ENCODE assay signal across 25 cellular contexts in genomic region chr22:49582171-49582570, GRCh38.
DNase-seq lines count a peak whose midpoint lies in the region; ATAC-seq, FAIRE-seq and TF ChIP-seq lines count a peak whose summit lies in the region.
"Had no signal": no experiment of that assay in that cellular context is flagged by ENCODE, and none has a peak within 500 bp of the region (broad histone marks: within the 10 kb centered on the region; RNA-seq: fewer than 3 reads in every experiment).

No MANE protein-coding gene starts in this region.

- H3K9me2 ChIP-seq in neural cell (ENCODE audit: insufficient read depth, low read length): no peaks in the 10 kb centered on the region

- TF ChIP-seq EP300 in HepG2 (IDR thresholded peaks at IDR 0.05; ENCODE audit: low read depth in 2 of 2, low read length in 2 of 2) (no peak), HepG2 (CRISPR knock-in tag; IDR thresholded peaks at IDR 0.05; ENCODE audit: borderline replicate concordance) (no peak), neural cell (conservative IDR thresholded peaks at IDR 0.05; ENCODE audit: poor library complexity, severe bottlenecking) (no peak)

- intact Hi-C loops in HepG2 (cut with micrococcal nuclease; ENCODE audit: unreplicated experiment) (no loop called here), right lobe of liver (cut with DNase I) (no loop called here)

- no peaks in the 10 kb centered on the region for H3K36me3 Mint-ChIP-seq in WTC11

- H3K27me3 Mint-ChIP-seq in WTC11 (ENCODE audit: low read depth): no peaks in the 10 kb centered on the region

- H3K27ac ChIP-seq in HepG2 (ENCODE audit: extremely low read length, insufficient read depth, low read length) (no peak overlapping the region), right lobe of liver (no peak overlapping the region), neural cell (ENCODE audit: low read length) (peak overlapping the region; percentile 55)
- H3K27ac ChIP-seq: gastrocnemius medialis, HL-60, SJCRH30, suprapubic skin had no signal

- no peak for FAIRE-seq in HepG2 (lab: Jason Lieb, UNC)

- peaks cover 3% of the 10 kb centered on the region; the same call in 1 of the 2 replicates for H3K4me1 Mint-ChIP-seq in WTC11
- H3K4me1 Mint-ChIP-seq: CD14-positive monocyte had no signal

- H3K79me2 ChIP-seq in HepG2 (ENCODE audit: insufficient read depth, low read length) (no peaks in the 10 kb centered on the region), neural cell (replicated peaks; ENCODE audit: insufficient read depth, low read length) (no peaks in the 10 kb centered on the region)

- no peak for TF ChIP-seq RAD21 in HepG2 (CRISPR knock-in tag; IDR thresholded peaks at IDR 0.05)
- no peak for TF ChIP-seq RAD21 in neural cell (conservative IDR thresholded peaks at IDR 0.05)

- CTCF ChIA-PET in HepG2 (lab: Yijun Ruan, JAX; ENCODE audit: low intra/inter-chr PET ratio, low total read pairs) (no interaction called here), WTC11 (lab: Charles Lee) (no interaction called here)

- no peak overlapping the region for H3K4me3 Mint-ChIP-seq in WTC11
- H3K4me3 Mint-ChIP-seq: CD14-positive monocyte had no signal

- no peak overlapping the region for H3K27ac Mint-ChIP-seq in WTC11

- H3K4me1 ChIP-seq in HepG2 (ENCODE audit: insufficient read depth, low read length): no peaks in the 10 kb centered on the region
- H3K4me1 ChIP-seq in right lobe of liver: no peaks in the 10 kb centered on the region
- H3K4me1 ChIP-seq: gastrocnemius medialis, SJCRH30, suprapubic skin had no signal

- no peaks in the 10 kb centered on the region for H4K20me1 ChIP-seq in HepG2 (ENCODE audit: insufficient read depth, low read length)
- H4K20me1 ChIP-seq in neural cell (ENCODE audit: insufficient read depth): no peaks in the 10 kb centered on the region

- in situ Hi-C loops in HepG2 (cut with HindIII; ENCODE audit: extremely low pct_ligation_motif_present, low pct_unique_long_range_greater_than_20kb): no loop called here

- ATAC-seq in HepG2 (no peak), right lobe of liver (no peak), WTC11 (no peak), HG02884 (IDR thresholded peaks at IDR 0.05; ENCODE audit: unreplicated experiment) (no peak), HG03045 (IDR thresholded peaks at IDR 0.05; ENCODE audit: unreplicated experiment) (no peak)
- ATAC-seq: gastrocnemius medialis, left cardiac atrium, mucosa of descending colon, Panc1 had no signal

- BruUV-seq in HepG2 (replicated peaks; lab: Mats Ljungman, UMichigan): no TSS peak

- H3K36me3 ChIP-seq in HepG2 (replicated peaks in 1 of 2; ENCODE audit: control insufficient read depth in 1 of 2, insufficient read depth in 2 of 2, low read length in 2 of 2) (no peaks in the 10 kb centered on the region), right lobe of liver (no peaks in the 10 kb centered on the region), neural cell (ENCODE audit: insufficient read depth, low read length) (no peaks in the 10 kb centered on the region)
- H3K36me3 ChIP-seq: gastrocnemius medialis, SJCRH30, suprapubic skin had no signal

- no peaks in the 10 kb centered on the region for H3K9me3 Mint-ChIP-seq in WTC11

- H3K27me3 ChIP-seq in HepG2 (ENCODE audit: control insufficient read depth in 1 of 2, insufficient read depth in 2 of 2, low read length in 2 of 2): peaks cover 2 to 44% of the 10 kb centered on the region in 2 experiments; a peak in 4 of 5 replicates
- H3K27me3 ChIP-seq in right lobe of liver: no peaks in the 10 kb centered on the region
- H3K27me3 ChIP-seq in neural cell (ENCODE audit: insufficient read depth, low read depth, low read length): no peaks in the 10 kb centered on the region
- H3K27me3 ChIP-seq: gastrocnemius medialis, suprapubic skin had no signal

- no peak for TF ChIP-seq POLR2A in HepG2 (IDR thresholded peaks at IDR 0.05; ENCODE audit: insufficient read depth in 1 of 2, low read depth in 2 of 2, low read length in 2 of 2)
- no peak for TF ChIP-seq POLR2A in right lobe of liver (IDR thresholded peaks at IDR 0.05)

- DNase-seq in HepG2 (ENCODE audit: low spot score): no peak
- DNase-seq in right lobe of liver: no peak
- peak; percentile 94 for DNase-seq in epidermal melanocyte (ENCODE audit: insufficient read length, low spot score)
- no peak for DNase-seq in DMS153 (lab: John Stamatoyannopoulos, UW)
- DNase-seq in WTC11 (ENCODE audit: low spot score): no peak
- DNase-seq: ACHN; activated naive CD4-positive, alpha-beta T cell; activated T-cell treated with anti-CD3 and anti-CD28 coated beads, Interleukin-2, amount 50 U/mL, for 1 hour; gastrocnemius medialis; GDM1; left cardiac atrium; mucosa of descending colon; NCI-H1417 treated with DMSO at 0.1 percent for 48 hours; NCI-H226; NK-92 treated with Interleukin-12 subunit alpha and Interleukin-12 subunit beta, amount 100 ng/mL, for 24 hours; SJCRH30; stimulated activated CD4-positive, alpha-beta T cell treated with anti-CD3 and anti-CD28 coated beads, Interleukin-12 subunit alpha, Interleukin-12 subunit beta, amount 100 ng/mL, for 4 hours; T-helper 2 cell had no signal

- H2AFZ ChIP-seq in HepG2 (ENCODE audit: low read length) (no peak overlapping the region), neural cell (ENCODE audit: low read depth, low read length) (no peak overlapping the region)

- H3K9ac ChIP-seq in HepG2 (ENCODE audit: insufficient read depth, low read depth, low read length) (no peak overlapping the region), neural cell (ENCODE audit: low read length) (no peak overlapping the region)

- H3K4me2 ChIP-seq in HepG2 (ENCODE audit: low read depth, low read length): no peak overlapping the region
- H3K4me2 ChIP-seq in neural cell (ENCODE audit: low read length): no peak overlapping the region

- WGBS in HepG2 (ENCODE audit: low lambda C conversion rate): 3% methylated on average over 3 of the region's 4 CpGs
- WGBS in right lobe of liver (ENCODE audit: insufficient coverage, low coverage, low lambda C conversion rate, missing lambda C conversion rate): 41% methylated on average over 3 of the region's 4 CpGs

- no peak overlapping the region for H3K4me3 ChIP-seq in HepG2 (replicated peaks in 1 of 3; ENCODE audit: insufficient read depth in 1 of 3, low read depth in 2 of 3, low read length in 3 of 3)
- H3K4me3 ChIP-seq in right lobe of liver: no peak overlapping the region
- H3K4me3 ChIP-seq in neural cell (ENCODE audit: low read length): peak overlapping the region; percentile 17
- H3K4me3 ChIP-seq: gastrocnemius medialis, mucosa of descending colon, SJCRH30, suprapubic skin had no signal

- TF ChIP-seq CTCF in HepG2 (CRISPR knock-in tag; IDR thresholded peaks at IDR 0.05): no peak
- TF ChIP-seq CTCF in right lobe of liver (IDR thresholded peaks at IDR 0.05): no peak
- no peak for TF ChIP-seq CTCF in neural cell (IDR thresholded peaks at IDR 0.05; ENCODE audit: poor library complexity, severe bottlenecking)
- TF ChIP-seq CTCF in WTC11 (IDR thresholded peaks at IDR 0.05): no peak

- no peaks in the 10 kb centered on the region for H3F3A ChIP-seq in neural cell (ENCODE audit: insufficient read depth, low read length, poor library complexity, severe bottlenecking)

- H3K9me3 ChIP-seq in HepG2 (ENCODE audit: low read length): peaks cover 10% of the 10 kb centered on the region
- H3K9me3 ChIP-seq in right lobe of liver: peaks cover 0 to 4% (median 0%) of the 10 kb centered on the region in 4 donors
- no peaks in the 10 kb centered on the region for H3K9me3 ChIP-seq in neural cell (ENCODE audit: low read length)
- H3K9me3 ChIP-seq: gastrocnemius medialis, SJCRH30 had no signal

- POLR2A ChIA-PET in HepG2 (lab: Yijun Ruan, JAX) (no interaction called here), WTC11 (lab: Charles Lee) (no interaction called here)

TF ChIP-seq in HepG2, 621 proteins besides CTCF, POLR2A, EP300 and RAD21:
- TF ChIP-seq CREBL2 (CRISPR knock-in tag; IDR thresholded peaks at IDR 0.05; ENCODE audit: borderline replicate concordance): no peak
- no peak for TF ChIP-seq GTF3A (CRISPR knock-in tag; conservative IDR thresholded peaks at IDR 0.05)
- TF ChIP-seq RFX1 (IDR thresholded peaks at IDR 0.05): peak; percentile 22; the same call in 1 of the 2 replicates
- TF ChIP-seq STAG1 (CRISPR knock-in tag; IDR thresholded peaks at IDR 0.05): no peak

TF ChIP-seq in neural cell, 6 proteins besides CTCF, POLR2A, EP300 and RAD21 (continues in another document):
- no peak for TF ChIP-seq TAF1 (IDR thresholded peaks at IDR 0.05; ENCODE audit: low read depth)

TF ChIP-seq in WTC11, 78 proteins besides CTCF, POLR2A, EP300 and RAD21 (continues in another document):
- TF ChIP-seq HMGXB4 (CRISPR knock-in tag; IDR thresholded peaks at IDR 0.05): no peak
- TF ChIP-seq ZNF263 (CRISPR knock-in tag; IDR thresholded peaks at IDR 0.05; ENCODE audit: low read depth): no peak
- no peak for TF ChIP-seq TP53 (CRISPR knock-in tag; IDR thresholded peaks at IDR 0.05)
- no peak for TF ChIP-seq ESRRA (CRISPR knock-in tag; IDR thresholded peaks at IDR 0.05; ENCODE audit: borderline replicate concordance)
